1 cellular context compared by ENCODE assay signal in the genomic region with DNA sequence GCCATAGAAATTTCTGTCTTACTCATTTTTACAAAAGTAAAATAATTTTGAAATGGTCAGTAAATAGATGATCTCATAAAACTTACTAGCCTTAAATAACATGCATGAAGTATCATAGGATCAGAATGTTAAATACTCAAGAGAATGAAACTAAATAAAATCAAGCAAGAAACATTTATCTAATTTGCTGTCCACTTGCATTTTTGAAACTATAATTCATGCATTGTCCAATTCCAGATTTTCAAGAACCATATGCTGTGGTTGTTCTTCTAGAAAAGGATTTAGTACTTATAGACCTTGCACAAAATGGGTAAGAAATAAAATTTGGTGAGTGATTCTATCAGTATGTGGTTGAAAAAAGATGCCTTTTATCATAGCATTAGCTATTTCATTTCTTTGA.
TF ChIP-seq lines count a peak whose summit lies in the region.

No MANE protein-coding gene starts in this region.

TF ChIP-seq in GM23338, 12 proteins besides CTCF, POLR2A, EP300 and RAD21 (continued from another document):
- TF ChIP-seq, protein P1, sequence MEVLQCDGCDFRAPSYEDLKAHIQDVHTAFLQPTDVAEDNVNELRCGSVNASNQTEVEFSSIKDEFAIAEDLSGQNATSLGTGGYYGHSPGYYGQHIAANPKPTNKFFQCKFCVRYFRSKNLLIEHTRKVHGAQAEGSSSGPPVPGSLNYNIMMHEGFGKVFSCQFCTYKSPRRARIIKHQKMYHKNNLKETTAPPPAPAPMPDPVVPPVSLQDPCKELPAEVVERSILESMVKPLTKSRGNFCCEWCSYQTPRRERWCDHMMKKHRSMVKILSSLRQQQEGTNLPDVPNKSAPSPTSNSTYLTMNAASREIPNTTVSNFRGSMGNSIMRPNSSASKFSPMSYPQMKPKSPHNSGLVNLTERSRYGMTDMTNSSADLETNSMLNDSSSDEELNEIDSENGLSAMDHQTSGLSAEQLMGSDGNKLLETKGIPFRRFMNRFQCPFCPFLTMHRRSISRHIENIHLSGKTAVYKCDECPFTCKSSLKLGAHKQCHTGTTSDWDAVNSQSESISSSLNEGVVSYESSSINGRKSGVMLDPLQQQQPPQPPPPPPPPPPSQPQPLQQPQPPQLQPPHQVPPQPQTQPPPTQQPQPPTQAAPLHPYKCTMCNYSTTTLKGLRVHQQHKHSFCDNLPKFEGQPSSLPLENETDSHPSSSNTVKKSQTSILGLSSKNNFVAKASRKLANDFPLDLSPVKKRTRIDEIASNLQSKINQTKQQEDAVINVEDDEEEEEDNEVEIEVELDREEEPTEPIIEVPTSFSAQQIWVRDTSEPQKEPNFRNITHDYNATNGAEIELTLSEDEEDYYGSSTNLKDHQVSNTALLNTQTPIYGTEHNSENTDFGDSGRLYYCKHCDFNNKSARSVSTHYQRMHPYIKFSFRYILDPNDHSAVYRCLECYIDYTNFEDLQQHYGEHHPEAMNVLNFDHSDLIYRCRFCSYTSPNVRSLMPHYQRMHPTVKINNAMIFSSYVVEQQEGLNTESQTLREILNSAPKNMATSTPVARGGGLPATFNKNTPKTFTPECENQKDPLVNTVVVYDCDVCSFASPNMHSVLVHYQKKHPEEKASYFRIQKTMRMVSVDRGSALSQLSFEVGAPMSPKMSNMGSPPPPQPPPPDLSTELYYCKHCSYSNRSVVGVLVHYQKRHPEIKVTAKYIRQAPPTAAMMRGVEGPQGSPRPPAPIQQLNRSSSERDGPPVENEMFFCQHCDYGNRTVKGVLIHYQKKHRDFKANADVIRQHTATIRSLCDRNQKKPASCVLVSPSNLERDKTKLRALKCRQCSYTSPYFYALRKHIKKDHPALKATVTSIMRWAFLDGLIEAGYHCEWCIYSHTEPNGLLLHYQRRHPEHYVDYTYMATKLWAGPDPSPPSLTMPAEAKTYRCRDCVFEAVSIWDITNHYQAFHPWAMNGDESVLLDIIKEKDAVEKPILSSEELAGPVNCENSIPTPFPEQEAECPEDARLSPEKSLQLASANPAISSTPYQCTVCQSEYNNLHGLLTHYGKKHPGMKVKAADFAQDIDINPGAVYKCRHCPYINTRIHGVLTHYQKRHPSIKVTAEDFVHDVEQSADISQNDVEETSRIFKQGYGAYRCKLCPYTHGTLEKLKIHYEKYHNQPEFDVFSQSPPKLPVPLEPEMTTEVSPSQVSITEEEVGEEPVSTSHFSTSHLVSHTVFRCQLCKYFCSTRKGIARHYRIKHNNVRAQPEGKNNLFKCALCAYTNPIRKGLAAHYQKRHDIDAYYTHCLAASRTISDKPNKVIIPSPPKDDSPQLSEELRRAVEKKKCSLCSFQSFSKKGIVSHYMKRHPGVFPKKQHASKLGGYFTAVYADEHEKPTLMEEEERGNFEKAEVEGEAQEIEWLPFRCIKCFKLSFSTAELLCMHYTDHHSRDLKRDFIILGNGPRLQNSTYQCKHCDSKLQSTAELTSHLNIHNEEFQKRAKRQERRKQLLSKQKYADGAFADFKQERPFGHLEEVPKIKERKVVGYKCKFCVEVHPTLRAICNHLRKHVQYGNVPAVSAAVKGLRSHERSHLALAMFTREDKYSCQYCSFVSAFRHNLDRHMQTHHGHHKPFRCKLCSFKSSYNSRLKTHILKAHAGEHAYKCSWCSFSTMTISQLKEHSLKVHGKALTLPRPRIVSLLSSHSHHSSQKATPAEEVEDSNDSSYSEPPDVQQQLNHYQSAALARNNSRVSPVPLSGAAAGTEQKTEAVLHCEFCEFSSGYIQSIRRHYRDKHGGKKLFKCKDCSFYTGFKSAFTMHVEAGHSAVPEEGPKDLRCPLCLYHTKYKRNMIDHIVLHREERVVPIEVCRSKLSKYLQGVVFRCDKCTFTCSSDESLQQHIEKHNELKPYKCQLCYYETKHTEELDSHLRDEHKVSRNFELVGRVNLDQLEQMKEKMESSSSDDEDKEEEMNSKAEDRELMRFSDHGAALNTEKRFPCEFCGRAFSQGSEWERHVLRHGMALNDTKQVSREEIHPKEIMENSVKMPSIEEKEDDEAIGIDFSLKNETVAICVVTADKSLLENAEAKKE (CRISPR knock-in tag; IDR thresholded peaks at IDR 0.05) = no peak
- no peak for TF ChIP-seq STAT1 (IDR thresholded peaks at IDR 0.05; ENCODE audit: unreplicated experiment)
- no peak for TF ChIP-seq EZH2phosphoT487 (IDR thresholded peaks at IDR 0.05; ENCODE audit: unreplicated experiment)
TF ChIP-seq in GM23338: peak in this region for 0.
